In the genomic region with DNA sequence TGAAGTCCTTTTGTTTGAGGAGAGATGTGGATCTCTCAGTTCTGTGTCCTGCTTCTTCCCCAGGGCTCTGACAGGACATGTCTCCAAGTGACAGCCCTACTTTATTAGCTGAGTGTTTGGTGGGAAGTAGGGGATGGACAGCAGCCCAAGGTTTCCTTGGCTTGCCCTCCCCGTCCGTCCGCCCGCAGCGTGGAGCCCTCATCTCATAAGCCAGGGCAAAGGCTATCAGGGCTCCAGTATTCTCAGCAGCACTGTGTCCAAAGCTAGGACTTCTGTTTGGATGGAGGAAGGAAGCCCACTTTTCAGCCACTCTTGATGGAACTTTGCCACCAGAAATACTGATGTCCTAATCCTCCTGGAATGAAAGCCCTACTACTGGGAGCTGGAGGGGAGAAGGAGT, we compare ENCODE assay signal across 37 cellular contexts. TPM values are rescaled to one million over a fixed set of nuclear protein-coding genes. Genes with fewer than 3 reads are reported as not detected.
DNase-seq lines count a peak whose midpoint lies in the region; ATAC-seq, FAIRE-seq and TF ChIP-seq lines count a peak whose summit lies in the region.
"Had no signal": no experiment of that assay in that cellular context is flagged by ENCODE, and none has a peak within 500 bp of the region (broad histone marks: within the 10 kb centered on the region; RNA-seq: fewer than 3 reads in every experiment).

No MANE protein-coding gene starts in this region.

- intact Hi-C loops in Right ventricle myocardium inferior (cut with DNase I) = no loop called here
- intact Hi-C loops in cardiac septum (cut with DNase I) = no loop called here
- intact Hi-C loops in activated T-helper 1 cell treated with anti-CD3 and anti-CD28 coated beads, Interleukin-12 subunit alpha, Interleukin-12 subunit beta, Interleukin-2, Interleukin-4 antibody, amounts not matched to agents 30 ng/mL and 10 ng/mL and 1 ng/mL, durations not matched to agents 14 hours and 24 hours and 36 hours (cut with micrococcal nuclease) = no loop called here
- intact Hi-C loops in left ventricle myocardium inferior (cut with micrococcal nuclease) = no loop called here

- H3K9me3 ChIP-seq in left ventricle myocardium inferior (replicated peaks) (no peaks in the 10 kb centered on the region), thoracic aorta (no peaks in the 10 kb centered on the region), small intestine (ENCODE audit: control insufficient read depth, low read depth) (no peaks in the 10 kb centered on the region)

- peaks cover 34% of the 10 kb centered on the region for H3K4me1 ChIP-seq in left ventricle myocardium inferior
- peaks cover 0 to 24% of the 10 kb centered on the region in 2 donors for H3K4me1 ChIP-seq in thoracic aorta (ENCODE audit: control insufficient read depth in 1 of 2, low read depth in 2 of 2)
- peaks cover 3 to 7% of the 10 kb centered on the region in 2 donors for H3K4me1 ChIP-seq in small intestine (ENCODE audit: control insufficient read depth in 2 of 2, insufficient read depth in 1 of 2, low read depth in 1 of 2, low read length in 1 of 2)
- H3K4me1 ChIP-seq: BLaER1 treated with 17β-estradiol and CSF1 and Interleukin-3, amounts not matched to agents 10 nM and 100 nM had no signal

- peaks cover 54% of the 10 kb centered on the region for H3K36me3 Mint-ChIP-seq in activated T-helper 1 cell treated with anti-CD3 and anti-CD28 coated beads, Interleukin-12 subunit alpha, Interleukin-12 subunit beta, Interleukin-2, Interleukin-4 antibody, amounts not matched to agents 30 ng/mL and 10 ng/mL and 1 ng/mL, durations not matched to agents 14 hours and 24 hours and 36 hours (ENCODE audit: low read depth)

- no peak overlapping the region for H3K4me3 ChIP-seq in left ventricle myocardium inferior
- H3K4me3 ChIP-seq in thoracic aorta = no peak overlapping the region
- H3K4me3 ChIP-seq in small intestine (ENCODE audit: low read depth in 1 of 2, low read length in 2 of 2) = peak overlapping the region in 1 of 2 donors; percentile 15
- H3K4me3 ChIP-seq: BLaER1 treated with 17β-estradiol and CSF1 and Interleukin-3, amounts not matched to agents 10 nM and 100 nM; lung; SK-N-MC had no signal

- WGBS in small intestine, 3 donors = 75 to 90% (median 88%) methylated on average over 5 of the region's 5 CpGs

- H3K4me3 Mint-ChIP-seq in activated T-helper 1 cell treated with anti-CD3 and anti-CD28 coated beads, Interleukin-12 subunit alpha, Interleukin-12 subunit beta, Interleukin-2, Interleukin-4 antibody, amounts not matched to agents 30 ng/mL and 10 ng/mL and 1 ng/mL, durations not matched to agents 14 hours and 24 hours and 36 hours = no peak overlapping the region
- H3K4me3 Mint-ChIP-seq: activated naive CD8-positive, alpha-beta T cell treated with anti-CD3 and anti-CD28 coated beads, Interleukin-2, amount 50 U/mL, for 24 hours; natural killer cell treated with Interleukin-12 subunit alpha and Interleukin-12 subunit beta and Interleukin-15 and Interleukin-18, amount 100 ng/mL, for 72 hours; T-helper 1 cell treated with Interleukin-12 subunit alpha and Interleukin-12 subunit beta and Interleukin-4 antibody, amounts not matched to agents 30 μg/mL and 1 μg/mL, for 36 hours had no signal

- no peaks in the 10 kb centered on the region for H3K27me3 Mint-ChIP-seq in activated T-helper 1 cell treated with anti-CD3 and anti-CD28 coated beads, Interleukin-12 subunit alpha, Interleukin-12 subunit beta, Interleukin-2, Interleukin-4 antibody, amounts not matched to agents 30 ng/mL and 10 ng/mL and 1 ng/mL, durations not matched to agents 14 hours and 24 hours and 36 hours (ENCODE audit: insufficient read depth)
- H3K27me3 Mint-ChIP-seq: activated naive CD8-positive, alpha-beta T cell treated with anti-CD3 and anti-CD28 coated beads, Interleukin-2, amount 50 U/mL, for 24 hours; activated T-helper 17 cell treated with anti-CD3 and anti-CD28 coated beads, Interleukin-2, amount 50 U/mL, for 72 hours; natural killer cell treated with Interleukin-12 subunit alpha and Interleukin-12 subunit beta and Interleukin-15 and Interleukin-18, amount 100 ng/mL, for 72 hours had no signal

- DNase-seq in Right ventricle myocardium inferior (ENCODE audit: missing footprints) = no peak
- DNase-seq in cardiac septum (ENCODE audit: low spot score) = no peak
- DNase-seq in activated T-helper 1 cell treated with anti-CD3 and anti-CD28 coated beads, Interleukin-12 subunit alpha, Interleukin-12 subunit beta, Interleukin-2, Interleukin-4 antibody, amounts not matched to agents 30 ng/mL and 10 ng/mL and 1 ng/mL, durations not matched to agents 14 hours and 24 hours and 36 hours (ENCODE audit: low spot score) = no peak
- DNase-seq in left ventricle myocardium inferior = no peak
- DNase-seq in thoracic aorta (ENCODE audit: low spot score) = no peak
- DNase-seq in small intestine = no peak
- DNase-seq: activated CD4-positive, alpha-beta T cell treated with anti-CD3 and anti-CD28 coated beads for 1 hour; activated naive CD8-positive, alpha-beta T cell treated with anti-CD3 and anti-CD28 coated beads, Interleukin-2, amount 50 U/mL, for 24 hours; DMS53; GF-D8; KG1; NCI-H1436; NCI-H2081 treated with DMSO at 0.1 percent for 48 hours; NCI-H226; NCI-H748 treated with DMSO at 0.1 percent for 48 hours; stimulated activated CD4-positive, alpha-beta T cell treated with anti-CD3 and anti-CD28 coated beads, Interleukin-12 subunit alpha, Interleukin-12 subunit beta, amount 100 ng/mL, for 4 hours; stimulated activated CD4-positive, alpha-beta T cell treated with anti-CD3 and anti-CD28 coated beads, Interleukin-4, amount 100 ng/mL, for 1 hour had no signal

- TF ChIP-seq CTCF in left ventricle myocardium inferior (IDR thresholded peaks at IDR 0.05; ENCODE audit: borderline replicate concordance) (no peak), thoracic aorta (IDR thresholded peaks at IDR 0.05) (no peak)

- H3K27ac ChIP-seq in left ventricle myocardium inferior (replicated peaks) (peak overlapping the region; percentile 36), thoracic aorta (peak overlapping the region; percentile 39 to 43), small intestine (ENCODE audit: low read depth in 1 of 2, low read length in 1 of 2) (no peak overlapping the region)
- H3K27ac ChIP-seq: BLaER1 treated with 17β-estradiol and CSF1 and Interleukin-3, amounts not matched to agents 10 nM and 100 nM; SK-N-MC had no signal

- H3K36me3 ChIP-seq in left ventricle myocardium inferior (peaks cover 64% of the 10 kb centered on the region), thoracic aorta (peaks cover 43% of the 10 kb centered on the region), small intestine (ENCODE audit: control insufficient read depth in 2 of 2, insufficient read depth in 2 of 2, low read length in 2 of 2) (peaks cover 21 to 34% of the 10 kb centered on the region in 2 donors)

- peak; percentile 55 for ATAC-seq in Right ventricle myocardium inferior
- ATAC-seq in thoracic aorta (ENCODE audit: insufficient number of reproducible peaks, low FRiP score, low read depth) = no peak
- no peak for ATAC-seq in HG02970 (IDR thresholded peaks at IDR 0.05; ENCODE audit: low FRiP score, unreplicated experiment)
- ATAC-seq in HG03565 (IDR thresholded peaks at IDR 0.05; ENCODE audit: unreplicated experiment) = no peak
- ATAC-seq: activated naive CD8-positive, alpha-beta T cell treated with anti-CD3 and anti-CD28 coated beads, Interleukin-2, amount 50 U/mL, for 24 hours; HCT116; natural killer cell treated with Interleukin-12 subunit alpha and Interleukin-12 subunit beta and Interleukin-15 and Interleukin-18, amount 100 ng/mL, for 72 hours had no signal

- H3K27me3 ChIP-seq in left ventricle myocardium inferior (ENCODE audit: low read depth) = no peaks in the 10 kb centered on the region
- no peaks in the 10 kb centered on the region for H3K27me3 ChIP-seq in thoracic aorta (replicated peaks; ENCODE audit: insufficient read depth)
- H3K27me3 ChIP-seq in small intestine (ENCODE audit: control insufficient read depth in 2 of 2, insufficient read depth in 2 of 2, low read length in 2 of 2) = no peaks in the 10 kb centered on the region
- H3K27me3 ChIP-seq: BLaER1 treated with 17β-estradiol and CSF1 and Interleukin-3, amounts not matched to agents 10 nM and 100 nM had no signal

- peak overlapping the region; percentile 52 for H3K27ac Mint-ChIP-seq in activated T-helper 1 cell treated with anti-CD3 and anti-CD28 coated beads, Interleukin-12 subunit alpha, Interleukin-12 subunit beta, Interleukin-2, Interleukin-4 antibody, amounts not matched to agents 30 ng/mL and 10 ng/mL and 1 ng/mL, durations not matched to agents 14 hours and 24 hours and 36 hours
- H3K27ac Mint-ChIP-seq: activated naive CD8-positive, alpha-beta T cell treated with anti-CD3 and anti-CD28 coated beads, Interleukin-2, amount 50 U/mL, for 24 hours; natural killer cell treated with Interleukin-12 subunit alpha and Interleukin-12 subunit beta and Interleukin-15 and Interleukin-18, amount 100 ng/mL, for 72 hours; T-helper 1 cell treated with Interleukin-12 subunit alpha and Interleukin-12 subunit beta and Interleukin-4 antibody, amounts not matched to agents 30 μg/mL and 1 μg/mL, for 36 hours had no signal

- H3K4me1 Mint-ChIP-seq in activated T-helper 1 cell treated with anti-CD3 and anti-CD28 coated beads, Interleukin-12 subunit alpha, Interleukin-12 subunit beta, Interleukin-2, Interleukin-4 antibody, amounts not matched to agents 30 ng/mL and 10 ng/mL and 1 ng/mL, durations not matched to agents 14 hours and 24 hours and 36 hours (ENCODE audit: low read depth) = peaks cover 27% of the 10 kb centered on the region

- peaks cover 4% of the 10 kb centered on the region for H3K9me3 Mint-ChIP-seq in activated T-helper 1 cell treated with anti-CD3 and anti-CD28 coated beads, Interleukin-12 subunit alpha, Interleukin-12 subunit beta, Interleukin-2, Interleukin-4 antibody, amounts not matched to agents 30 ng/mL and 10 ng/mL and 1 ng/mL, durations not matched to agents 14 hours and 24 hours and 36 hours
- H3K9me3 Mint-ChIP-seq: activated T-helper 17 cell treated with anti-CD3 and anti-CD28 coated beads, Interleukin-2, amount 50 U/mL, for 72 hours; natural killer cell treated with Interleukin-12 subunit alpha and Interleukin-12 subunit beta and Interleukin-15 and Interleukin-18, amount 100 ng/mL, for 72 hours; T-helper 1 cell treated with Interleukin-12 subunit alpha and Interleukin-12 subunit beta and Interleukin-4 antibody, amounts not matched to agents 30 μg/mL and 1 μg/mL, for 36 hours had no signal

- FAIRE-seq in small intestine (lab: Jason Lieb, UNC) = no peak
- FAIRE-seq: endothelial cell of umbilical vein, GM19239, keratinocyte had no signal

RNA-seq across cellular contexts. Expression of a gene that starts 13.6 kb away (rescaled TPM):
- total RNA-seq in Right ventricle myocardium inferior (18.6 TPM), cardiac septum (20.7 TPM), left ventricle myocardium inferior (20.0 TPM), thoracic aorta (10 to 100 TPM; 19.6 to 21.7 TPM)
- 28.1 and 28.4 TPM in 2 replicates for total RNA-seq in activated T-helper 1 cell treated with anti-CD3 and anti-CD28 coated beads, Interleukin-12 subunit alpha, Interleukin-12 subunit beta, Interleukin-2, Interleukin-4 antibody, amounts not matched to agents 30 ng/mL and 10 ng/mL and 1 ng/mL, durations not matched to agents 14 hours and 24 hours and 36 hours
- polyA plus RNA-seq in small intestine = 1 to 10 TPM; 8.6 to 9.9 (median 9.6) TPM

RNA-seq across cellular contexts. Expression of a gene that starts 58.7 kb away (rescaled TPM):
- not detected for total RNA-seq in Right ventricle myocardium inferior
- not detected for total RNA-seq in cardiac septum
- total RNA-seq in activated T-helper 1 cell treated with anti-CD3 and anti-CD28 coated beads, Interleukin-12 subunit alpha, Interleukin-12 subunit beta, Interleukin-2, Interleukin-4 antibody, amounts not matched to agents 30 ng/mL and 10 ng/mL and 1 ng/mL, durations not matched to agents 14 hours and 24 hours and 36 hours = not detected in 2 replicates
- total RNA-seq in left ventricle myocardium inferior = not detected
- total RNA-seq in thoracic aorta = not detected
- under 1 TPM in 1 of 3 donors, not detected in 2; 0.13 TPM for polyA plus RNA-seq in small intestine
- total RNA-seq: activated T-helper 17 cell treated with anti-CD3 and anti-CD28 coated beads, Interleukin-2, amount 50 U/mL, for 72 hours; cerebellum; endothelial cell of umbilical vein; glomerular endothelial cell; HT1080; mononuclear cell; natural killer cell treated with Interleukin-12 subunit alpha and Interleukin-12 subunit beta and Interleukin-15 and Interleukin-18, amount 100 ng/mL, for 72 hours; osteoblast; renal cortical epithelial cell; urinary bladder had no signal
- polyA plus RNA-seq: AG04450, endothelial cell of umbilical vein, keratinocyte, urinary bladder had no signal

Comparison
In these comparisons a context has a peak if more than half of its experiments do, and no peak if none do; other contexts are left out.
1. H3K27ac ChIP-seq: peak in left ventricle myocardium inferior (single experiment) and thoracic aorta (2 of 2); none in small intestine (0 of 2).